In the genomic region with DNA sequence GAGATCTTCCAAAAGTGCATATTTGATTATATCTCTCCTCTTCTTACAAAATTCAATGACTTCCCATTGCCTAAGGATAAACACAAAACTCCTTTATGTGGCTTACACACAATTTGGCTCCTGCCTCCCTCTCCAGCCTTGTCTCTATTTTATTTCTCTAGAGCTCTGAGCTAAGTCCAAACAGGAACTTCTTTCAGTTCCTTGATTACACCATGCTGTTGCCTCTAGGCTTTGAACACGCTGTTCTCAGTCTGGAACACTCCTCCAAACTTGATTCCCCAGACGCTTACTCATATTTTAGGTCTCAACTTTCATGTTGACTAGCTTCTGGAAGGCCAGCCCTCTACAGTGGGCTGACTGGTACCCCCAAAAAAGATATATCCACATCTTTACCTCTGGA, we compare ENCODE assay signal across 16 cellular contexts.
DNase-seq lines count a peak whose midpoint lies in the region; ATAC-seq, FAIRE-seq and TF ChIP-seq lines count a peak whose summit lies in the region.
"Had no signal": no experiment of that assay in that cellular context is flagged by ENCODE, and none has a peak within 500 bp of the region (broad histone marks: within the 10 kb centered on the region; RNA-seq: fewer than 3 reads in every experiment).

No MANE protein-coding gene starts in this region.

- POLR2A ChIA-PET in endothelial cell of umbilical vein (lab: Charles Lee): no interaction called here

- peaks cover 9 to 11% of the 10 kb centered on the region in 2 donors for H3K27me3 Mint-ChIP-seq in stimulated activated naive B cell treated with anti-CD40 and anti-IgM and Interleukin-4, amounts not matched to agents 10 μg/mL and 1 μg/mL and 100 μg/mL, for 72 hours

- no peaks in the 10 kb centered on the region for H3K36me3 ChIP-seq in endothelial cell of umbilical vein (ENCODE audit: control insufficient read depth in 2 of 2, extremely low read depth in 1 of 2, insufficient read depth in 2 of 2, low read length in 2 of 2)

- no peaks in the 10 kb centered on the region for H3K9me1 ChIP-seq in endothelial cell of umbilical vein (replicated peaks; ENCODE audit: control insufficient read depth, extremely low read depth, insufficient read depth, low read length)

- TF ChIP-seq POLR2A in endothelial cell of umbilical vein (IDR thresholded peaks at IDR 0.05; ENCODE audit: low read depth, low read length): no peak
- TF ChIP-seq POLR2A in GM12891 (IDR thresholded peaks at IDR 0.05; ENCODE audit: low read depth, low read length): no peak

- no peaks in the 10 kb centered on the region for H3K27me3 ChIP-seq in endothelial cell of umbilical vein (ENCODE audit: control insufficient read depth in 2 of 2, insufficient read depth in 2 of 2, low read length in 2 of 2)

- no peaks in the 10 kb centered on the region for H4K20me1 ChIP-seq in endothelial cell of umbilical vein (replicated peaks; ENCODE audit: control insufficient read depth, extremely low read depth, insufficient read depth, low read length)

- CTCF ChIA-PET in endothelial cell of umbilical vein (lab: Charles Lee): no interaction called here

- no peak overlapping the region for H3K4me3 Mint-ChIP-seq in stimulated activated naive B cell treated with anti-CD40 and anti-IgM and Interleukin-4, amounts not matched to agents 10 μg/mL and 1 μg/mL and 100 μg/mL, for 72 hours
- H3K4me3 Mint-ChIP-seq: memory B cell had no signal

- peak; percentile 10 for DNase-seq in M059J (ENCODE audit: low read depth)
- peak; percentile 44 for DNase-seq in endothelial cell of umbilical vein (ENCODE audit: low read depth, low spot score)
- DNase-seq in left ventricle myocardium superior: no peak
- DNase-seq in stimulated activated naive B cell treated with anti-CD40 and anti-IgM and Interleukin-4, amounts not matched to agents 10 μg/mL and 1 μg/mL and 100 μg/mL, for 72 hours: no peak
- DNase-seq in activated naive CD4-positive, alpha-beta T cell treated with Interleukin-2 at 50 U/mL for 16 hours: no peak
- no peak for DNase-seq in T-helper 9 cell
- DNase-seq in DMS53 (lab: John Stamatoyannopoulos, UW): no peak
- DNase-seq in GM12891 (ENCODE audit: insufficient read length, low spot score): no peak
- DNase-seq: activated T-cell treated with anti-CD3 and anti-CD28 coated beads for 4 hours, DND-41, NCI-H2107, nucleus accumbens had no signal

- BruUV-seq in endothelial cell of umbilical vein (replicated peaks; lab: Mats Ljungman, UMichigan): no TSS peak

- no peaks in the 10 kb centered on the region for H3K9me3 Mint-ChIP-seq in stimulated activated naive B cell treated with anti-CD40 and anti-IgM and Interleukin-4, amounts not matched to agents 10 μg/mL and 1 μg/mL and 100 μg/mL, for 72 hours
- H3K9me3 Mint-ChIP-seq: memory B cell had no signal

- no peak overlapping the region for H3K9ac ChIP-seq in endothelial cell of umbilical vein (replicated peaks; ENCODE audit: extremely low read depth, insufficient read depth, low read length)

- no peaks in the 10 kb centered on the region for H3K36me3 Mint-ChIP-seq in stimulated activated naive B cell treated with anti-CD40 and anti-IgM and Interleukin-4, amounts not matched to agents 10 μg/mL and 1 μg/mL and 100 μg/mL, for 72 hours
- H3K36me3 Mint-ChIP-seq: memory B cell had no signal

- H3K27ac Mint-ChIP-seq in stimulated activated naive B cell treated with anti-CD40 and anti-IgM and Interleukin-4, amounts not matched to agents 10 μg/mL and 1 μg/mL and 100 μg/mL, for 72 hours: no peak overlapping the region
- H3K27ac Mint-ChIP-seq: memory B cell had no signal

- no peaks in the 10 kb centered on the region for H3K4me1 ChIP-seq in endothelial cell of umbilical vein (ENCODE audit: control insufficient read depth, extremely low read depth, insufficient read depth, low read length)

- no peak overlapping the region for H3K27ac ChIP-seq in endothelial cell of umbilical vein (ENCODE audit: insufficient read depth, low read depth, low read length)

- peak; percentile 91 for ATAC-seq in left ventricle myocardium superior
- ATAC-seq in stimulated activated naive B cell treated with anti-CD40 and anti-IgM and Interleukin-4, amounts not matched to agents 10 μg/mL and 1 μg/mL and 100 μg/mL, for 72 hours (replicated peaks): peak; percentile 33 to 62

- FAIRE-seq in endothelial cell of umbilical vein (lab: Jason Lieb, UNC) (no peak), GM12891 (lab: Jason Lieb, UNC) (no peak)
- FAIRE-seq: GM12892, GM19239, H1 had no signal

- intact Hi-C loops in endothelial cell of umbilical vein (cut with micrococcal nuclease) (no loop called here), left ventricle myocardium superior (cut with micrococcal nuclease) (no loop called here)

- H3K79me2 ChIP-seq in endothelial cell of umbilical vein (ENCODE audit: control insufficient read depth, insufficient read depth, low read length): no peaks in the 10 kb centered on the region

- H3K9me3 ChIP-seq in endothelial cell of umbilical vein (replicated peaks; ENCODE audit: control insufficient read depth, insufficient read depth, low read length): no peaks in the 10 kb centered on the region

- TF ChIP-seq CTCF in endothelial cell of umbilical vein (IDR thresholded peaks at IDR 0.05; ENCODE audit: extremely low read depth in 1 of 2, insufficient read depth in 1 of 2, low read depth in 1 of 2, low read length in 2 of 2): no peak

- dilution Hi-C loops in endothelial cell of umbilical vein (cut with MboI; ENCODE audit: extremely low pct_ligation_motif_present, low sequenced_read_pairs): no loop called here

- H3K4me3 ChIP-seq in endothelial cell of umbilical vein (replicated peaks in 1 of 3; ENCODE audit: insufficient read depth in 1 of 3, low read depth in 1 of 3, low read length in 3 of 3): no peak overlapping the region

- H3K4me2 ChIP-seq in endothelial cell of umbilical vein (ENCODE audit: insufficient read depth, low read length): no peak overlapping the region

- H3K4me1 Mint-ChIP-seq in stimulated activated naive B cell treated with anti-CD40 and anti-IgM and Interleukin-4, amounts not matched to agents 10 μg/mL and 1 μg/mL and 100 μg/mL, for 72 hours: peaks cover 10 to 12% of the 10 kb centered on the region in 2 donors

- no peak overlapping the region for H2AFZ ChIP-seq in endothelial cell of umbilical vein (ENCODE audit: low read depth, low read length)

TF ChIP-seq in endothelial cell of umbilical vein, 7 proteins besides CTCF, POLR2A, EP300 and RAD21:
- TF ChIP-seq FOS (IDR thresholded peaks at IDR 0.05; ENCODE audit: borderline replicate concordance, insufficient read depth, low read length): no peak
- TF ChIP-seq EZH2 (IDR thresholded peaks at IDR 0.05; ENCODE audit: borderline replicate concordance, low read depth, low read length, severe bottlenecking): no peak
- no peak for TF ChIP-seq MYC (IDR thresholded peaks at IDR 0.05; ENCODE audit: low read depth, low read length)
- TF ChIP-seq, protein P1, sequence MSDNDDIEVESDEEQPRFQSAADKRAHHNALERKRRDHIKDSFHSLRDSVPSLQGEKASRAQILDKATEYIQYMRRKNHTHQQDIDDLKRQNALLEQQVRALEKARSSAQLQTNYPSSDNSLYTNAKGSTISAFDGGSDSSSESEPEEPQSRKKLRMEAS (IDR thresholded peaks at IDR 0.05; ENCODE audit: insufficient read depth, insufficient read length): no peak
- no peak for TF ChIP-seq JUN (IDR thresholded peaks at IDR 0.05; ENCODE audit: borderline replicate concordance, insufficient read depth, insufficient read length, low read depth)
- no peak for TF ChIP-seq GATA2 (IDR thresholded peaks at IDR 0.05; ENCODE audit: insufficient read depth, insufficient read length, low read depth, low read length)
- no peak for TF ChIP-seq POLR2AphosphoS5 (IDR thresholded peaks at IDR 0.05; ENCODE audit: insufficient read depth, low read depth, low read length)

TF ChIP-seq in GM12891, 5 proteins besides CTCF, POLR2A, EP300 and RAD21:
- no peak for TF ChIP-seq PAX5 (IDR thresholded peaks at IDR 0.05; ENCODE audit: insufficient read depth, low read length, severe bottlenecking)
- no peak for TF ChIP-seq TAF1 (IDR thresholded peaks at IDR 0.05; ENCODE audit: low read depth, low read length)
- TF ChIP-seq SPI1 (IDR thresholded peaks at IDR 0.05; ENCODE audit: low read depth, low read length): no peak
- no peak for TF ChIP-seq POU2F2 (IDR thresholded peaks at IDR 0.05; ENCODE audit: low read depth, low read length)
- no peak for TF ChIP-seq POLR2AphosphoS5 (IDR thresholded peaks at IDR 0.05; ENCODE audit: low read depth, low read length)

Comparison
In these comparisons a context has a peak if more than half of its experiments do, and no peak if none do; other contexts are left out.
1. DNase-seq: peak in M059J (single experiment) and endothelial cell of umbilical vein (single experiment); none in left ventricle myocardium superior (single experiment), stimulated activated naive B cell treated with anti-CD40 and anti-IgM and Interleukin-4, amounts not matched to agents 10 μg/mL and 1 μg/mL and 100 μg/mL, for 72 hours (single experiment), activated naive CD4-positive, alpha-beta T cell treated with Interleukin-2 at 50 U/mL for 16 hours (single experiment), T-helper 9 cell (single experiment), DMS53 (single experiment) and GM12891 (single experiment).